Comparison of ENCODE assay signal across 8 cellular contexts in genomic region chr2:165953655-165954606, GRCh38. TPM values are rescaled to one million over a fixed set of nuclear protein-coding genes. Genes with fewer than 3 reads are reported as not detected.
DNase-seq lines count a peak whose midpoint lies in the region; ATAC-seq and TF ChIP-seq lines count a peak whose summit lies in the region.

Gene TTC21B, minus strand, starts transcription at chr2:165953776. Its CDS starts 71 bp downstream, at chr2:165953705.

- no peaks in the 10 kb centered on the region for H3K4me1 Mint-ChIP-seq in Calu3 (ENCODE audit: low read depth, unreplicated experiment)
- peaks cover 11% of the 10 kb centered on the region for H3K4me1 Mint-ChIP-seq in activated CD8-positive, alpha-beta memory T cell treated with anti-CD3 and anti-CD28 coated beads, Interleukin-2, amount 10 ng/mL, durations not matched to agents 7 days and 5 days
- H3K4me1 Mint-ChIP-seq in endodermal cell, result peaks cover 2% of the 10 kb centered on the region

- BruUV-seq in Calu3 (replicated peaks; lab: Mats Ljungman, UMichigan), result no TSS peak

- peaks cover 13% of the 10 kb centered on the region for H3K36me3 ChIP-seq in NT2/D1 (ENCODE audit: insufficient read depth, insufficient read length, low read length)
- H3K36me3 ChIP-seq in endodermal cell (ENCODE audit: control insufficient read depth, insufficient read depth, low read length), result peaks cover 6% of the 10 kb centered on the region
- no peaks in the 10 kb centered on the region for H3K36me3 ChIP-seq in mesendoderm (ENCODE audit: control insufficient read depth, insufficient read depth, low read length)

- H3K27ac Mint-ChIP-seq in Calu3 (ENCODE audit: unreplicated experiment) (no peak within 1 kb of the TSS), endodermal cell (no peak within 1 kb of the TSS)
- H3K27ac Mint-ChIP-seq in activated CD8-positive, alpha-beta memory T cell treated with anti-CD3 and anti-CD28 coated beads, Interleukin-2, amount 10 ng/mL, durations not matched to agents 7 days and 5 days, result no peak within 1 kb of the TSS

- peak within 1 kb of the TSS; percentile 57 for H3K18ac ChIP-seq in mesendoderm (ENCODE audit: low read length)

- peak; percentile 80 for TF ChIP-seq CTCF in Calu3 (IDR thresholded peaks at IDR 0.05; ENCODE audit: unreplicated experiment)
- TF ChIP-seq CTCF in endodermal cell (conservative IDR thresholded peaks at IDR 0.05), result peak; percentile 93

- H2BK15ac ChIP-seq in mesendoderm (replicated peaks; ENCODE audit: low read depth), result no peak within 1 kb of the TSS

- H3K9ac ChIP-seq in NT2/D1 (ENCODE audit: insufficient read length, low read depth) (peak within 1 kb of the TSS; percentile 82), endodermal cell (ENCODE audit: extremely low read depth, low read length, poor library complexity, severe bottlenecking) (peak within 1 kb of the TSS; percentile 78), mesendoderm (ENCODE audit: low read length) (peak within 1 kb of the TSS; percentile 83)

- H3K27ac ChIP-seq in endodermal cell (ENCODE audit: low read depth, low read length) (peak within 1 kb of the TSS; percentile 94), mesendoderm (ENCODE audit: low read depth, low read length) (peak within 1 kb of the TSS; percentile 91)

- H3K4me3 Mint-ChIP-seq in Calu3 (ENCODE audit: low read depth, unreplicated experiment) (no peak within 1 kb of the TSS), endodermal cell (no peak within 1 kb of the TSS)
- H3K4me3 Mint-ChIP-seq in activated CD8-positive, alpha-beta memory T cell treated with anti-CD3 and anti-CD28 coated beads, Interleukin-2, amount 10 ng/mL, durations not matched to agents 7 days and 5 days, result peak within 1 kb of the TSS; percentile 34

- DNase-seq in Calu3, result peak; percentile 97
- DNase-seq in HUDEP-2 (lab: John Stamatoyannopoulos, UW; ENCODE audit: unreplicated experiment in 76 of 76), result peak in 75 of 76 experiments; percentile 24 to 90 (median 81)
- peak; percentile 93 for DNase-seq in NT2/D1 (ENCODE audit: low read depth, low spot score)
- peak; percentile 93 for DNase-seq in activated CD8-positive, alpha-beta memory T cell treated with anti-CD3 and anti-CD28 coated beads, Interleukin-2, amount 10 ng/mL, durations not matched to agents 7 days and 5 days
- peak; percentile 98 for DNase-seq in endodermal cell
- peak; percentile 97 for DNase-seq in mesendoderm
- peak; percentile 82 for DNase-seq in stimulated activated CD8-positive, alpha-beta memory T cell treated with anti-CD3 and anti-CD28 coated beads, Interleukin-15, amount 100 ng/mL, for 1 hour (ENCODE audit: low read depth)

- ATAC-seq in GM21381 (IDR thresholded peaks at IDR 0.05; ENCODE audit: unreplicated experiment), result peak; percentile 96
- peak; percentile 98 for ATAC-seq in activated CD8-positive, alpha-beta memory T cell treated with anti-CD3 and anti-CD28 coated beads, Interleukin-2, amount 10 ng/mL, durations not matched to agents 7 days and 5 days

- CTCF ChIA-PET in Calu3 (lab: Charles Lee), result interaction anchor here (0.6 to 1.9 kb wide), 8 partner anchors 12 to 501 kb away, joined by 3 to 9 read pairs (median 4); partner anchors contain the start of gene SCN1A
- CTCF ChIA-PET in activated CD8-positive, alpha-beta memory T cell treated with anti-CD3 and anti-CD28 coated beads, Interleukin-2, amount 10 ng/mL, durations not matched to agents 7 days and 5 days (lab: Charles Lee), result interaction anchor here (0.6 to 1.9 kb wide), 13 partner anchors 9 to 228 kb away, joined by 3 to 10 read pairs (median 4); partner anchors contain the start of gene SCN1A

- H3K27me3 ChIP-seq in NT2/D1 (ENCODE audit: insufficient read depth, insufficient read length), result no peaks in the 10 kb centered on the region
- H3K27me3 ChIP-seq in endodermal cell (ENCODE audit: control insufficient read depth, insufficient read depth, low read length, poor library complexity, severe bottlenecking), result no peaks in the 10 kb centered on the region
- no peaks in the 10 kb centered on the region for H3K27me3 ChIP-seq in mesendoderm (ENCODE audit: insufficient read depth, low read length, poor library complexity)

- peaks cover 8% of the 10 kb centered on the region for H3K79me1 ChIP-seq in mesendoderm (ENCODE audit: low read length)

- H4K5ac ChIP-seq in mesendoderm (ENCODE audit: low read length), result no peak within 1 kb of the TSS

- no peak within 1 kb of the TSS for H3K23ac ChIP-seq in mesendoderm (ENCODE audit: low read length)

- H3K4me2 ChIP-seq in mesendoderm (ENCODE audit: low read length), result peak within 1 kb of the TSS; percentile 43

- peak within 1 kb of the TSS; percentile 60 for H4K8ac ChIP-seq in mesendoderm (ENCODE audit: low read depth, low read length)

- H3K56ac ChIP-seq in mesendoderm (ENCODE audit: low read length), result peak within 1 kb of the TSS; percentile 92

- peaks cover 15% of the 10 kb centered on the region; the same call in 1 of the 2 replicates for H3K9me3 ChIP-seq in NT2/D1 (ENCODE audit: insufficient read depth, low read length)
- H3K9me3 ChIP-seq in endodermal cell (ENCODE audit: control insufficient read depth, low read length), result no peaks in the 10 kb centered on the region

- H3K79me2 ChIP-seq in mesendoderm (ENCODE audit: control insufficient read depth, insufficient read depth, low read length), result peaks cover 22% of the 10 kb centered on the region

- H3K36me3 Mint-ChIP-seq in Calu3 (ENCODE audit: insufficient read depth, unreplicated experiment) (no peaks in the 10 kb centered on the region), endodermal cell (ENCODE audit: low read depth) (peaks cover 3% of the 10 kb centered on the region)
- H3K36me3 Mint-ChIP-seq in activated CD8-positive, alpha-beta memory T cell treated with anti-CD3 and anti-CD28 coated beads, Interleukin-2, amount 10 ng/mL, durations not matched to agents 7 days and 5 days, result peaks cover 3% of the 10 kb centered on the region

- H3K4me3 ChIP-seq in NT2/D1 (ENCODE audit: insufficient read length, low read depth), result peak within 1 kb of the TSS; percentile 64
- H3K4me3 ChIP-seq in endodermal cell (ENCODE audit: low read length), result peak within 1 kb of the TSS; percentile 91
- peak within 1 kb of the TSS; percentile 83 for H3K4me3 ChIP-seq in mesendoderm (ENCODE audit: low read length)

- no peaks in the 10 kb centered on the region for H3K27me3 Mint-ChIP-seq in Calu3 (ENCODE audit: unreplicated experiment)
- no peaks in the 10 kb centered on the region for H3K27me3 Mint-ChIP-seq in activated CD8-positive, alpha-beta memory T cell treated with anti-CD3 and anti-CD28 coated beads, Interleukin-2, amount 10 ng/mL, durations not matched to agents 7 days and 5 days
- peaks cover 3% of the 10 kb centered on the region for H3K27me3 Mint-ChIP-seq in endodermal cell (ENCODE audit: insufficient read depth)

- no peak within 1 kb of the TSS for H2BK5ac ChIP-seq in mesendoderm (ENCODE audit: low read length)

- no peak within 1 kb of the TSS for H2BK120ac ChIP-seq in mesendoderm (ENCODE audit: low read depth, low read length)

- intact Hi-C loops in Calu3 (cut with micrococcal nuclease; ENCODE audit: unreplicated experiment), result loop anchor here (1.0 to 2.0 kb wide), 3 partner anchors 174 to 465 kb away; partner anchors contain the start of gene SCN1A

- H3K4me1 ChIP-seq in NT2/D1 (ENCODE audit: insufficient read depth, insufficient read length) (no peaks in the 10 kb centered on the region), endodermal cell (ENCODE audit: control insufficient read depth, insufficient read depth, low read length) (no peaks in the 10 kb centered on the region), mesendoderm (ENCODE audit: control insufficient read depth, low read depth, low read length) (peaks cover 2% of the 10 kb centered on the region)

- peak within 1 kb of the TSS; percentile 78 for H3K4ac ChIP-seq in mesendoderm (ENCODE audit: low read depth, low read length)

- H2AK5ac ChIP-seq in mesendoderm (ENCODE audit: low read length), result no peak within 1 kb of the TSS

- WGBS in endodermal cell (ENCODE audit: insufficient coverage in 1 of 2, insufficient read length in 1 of 2), 2 experiments, result 0% methylated on average over 5 to 55 of the region's 55 CpGs
- no CpG with 5 or more reads among the region's 55 CpGs for WGBS in mesendoderm (ENCODE audit: extremely low coverage, insufficient coverage, low lambda C conversion rate)

- H3K9me3 Mint-ChIP-seq in Calu3 (ENCODE audit: low read depth, unreplicated experiment), result no peaks in the 10 kb centered on the region
- no peaks in the 10 kb centered on the region for H3K9me3 Mint-ChIP-seq in activated CD8-positive, alpha-beta memory T cell treated with anti-CD3 and anti-CD28 coated beads, Interleukin-2, amount 10 ng/mL, durations not matched to agents 7 days and 5 days (ENCODE audit: low read depth)
- peaks cover 6% of the 10 kb centered on the region for H3K9me3 Mint-ChIP-seq in endodermal cell

RNA-seq across cellular contexts. Expression of gene TTC21B, which starts in this region (rescaled TPM):
- total RNA-seq in Calu3 (2022) (12.0 and 14.7 TPM in 2 replicates), endodermal cell (10 to 100 TPM; 25.8 to 25.9 TPM)
- 10 to 100 TPM; 13.8 to 20.2 TPM for total RNA-seq in activated CD8-positive, alpha-beta memory T cell treated with anti-CD3 and anti-CD28 coated beads, Interleukin-2, amount 10 ng/mL, durations not matched to agents 7 days and 5 days
- 22.3 TPM for polyA plus RNA-seq in endodermal cell (2013, experiment 1 of 2)
- polyA plus RNA-seq in endodermal cell (2013, experiment 2 of 2), result 20.2 TPM
- polyA plus RNA-seq in mesendoderm (2013, experiment 1 of 2), result 8.8 TPM
- polyA plus RNA-seq in mesendoderm (2013, experiment 2 of 2), result 8.5 TPM

Comparison
In these comparisons a context has a peak if more than half of its experiments do, and no peak if none do; other contexts are left out.
1. Peak in every context shown above with its lines: DNase-seq, ATAC-seq, H3K4me3 ChIP-seq and H3K27ac ChIP-seq.